26 cellular contexts compared by ENCODE assay signal in the genomic region with DNA sequence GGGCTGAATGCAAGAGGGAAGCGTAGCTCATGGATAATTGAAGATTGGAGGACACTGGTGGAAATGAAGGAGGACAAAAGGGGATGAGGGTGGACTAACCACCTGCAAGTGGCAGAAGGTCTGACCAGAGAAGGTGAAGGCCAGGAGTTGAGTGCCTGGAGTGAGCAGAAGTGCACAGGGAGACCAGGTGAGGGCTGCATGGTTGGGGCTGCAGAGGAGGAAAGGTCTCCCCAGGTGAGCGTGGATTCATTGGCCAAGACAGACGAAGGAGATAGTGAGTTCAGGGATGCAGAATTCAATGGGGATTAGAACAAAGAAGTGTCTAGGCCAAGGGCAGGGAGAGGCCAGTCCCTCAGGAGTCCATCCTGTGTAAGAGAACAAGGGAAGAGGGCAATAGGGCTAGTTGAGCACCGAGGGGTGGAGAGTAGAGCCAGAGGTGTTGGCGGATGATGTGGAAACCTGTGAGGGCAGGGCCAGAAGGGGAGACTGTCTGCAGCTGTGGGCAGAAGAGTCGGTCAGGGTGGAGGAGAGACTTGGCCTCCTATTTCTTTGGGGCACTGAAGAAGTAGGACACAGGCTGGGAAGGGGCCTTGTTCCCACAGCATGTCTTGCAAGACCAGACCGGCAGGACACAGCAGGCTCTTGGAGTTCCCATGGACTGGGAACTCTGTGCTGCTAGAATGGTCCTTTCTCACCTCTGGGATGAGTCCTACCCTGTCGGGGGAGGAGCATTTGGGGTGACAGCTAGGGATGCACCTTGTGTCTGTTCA. TPM values are rescaled to one million over a fixed set of nuclear protein-coding genes. Genes with fewer than 3 reads are reported as not detected.
DNase-seq lines count a peak whose midpoint lies in the region; ATAC-seq and TF ChIP-seq lines count a peak whose summit lies in the region.
"Had no signal": no experiment of that assay in that cellular context is flagged by ENCODE, and none has a peak within 500 bp of the region (broad histone marks: within the 10 kb centered on the region; RNA-seq: fewer than 3 reads in every experiment).

No MANE protein-coding gene starts in this region.

- H3K4me1 Mint-ChIP-seq in stimulated activated naive CD8-positive, alpha-beta T cell treated with anti-CD3 and anti-CD28 coated beads, Interleukin-15, amount 100 ng/mL, for 72 hours, result no peaks in the 10 kb centered on the region
- H3K4me1 Mint-ChIP-seq: activated naive CD8-positive, alpha-beta T cell treated with anti-CD3 and anti-CD28 coated beads, Interleukin-2, amount 50 U/mL, for 24 hours; CD4-positive, CD25-positive, alpha-beta regulatory T cell had no signal

- no peak overlapping the region for H3K4me3 Mint-ChIP-seq in stimulated activated naive CD8-positive, alpha-beta T cell treated with anti-CD3 and anti-CD28 coated beads, Interleukin-15, amount 100 ng/mL, for 72 hours
- H3K4me3 Mint-ChIP-seq: activated CD8-positive, alpha-beta T cell treated with anti-CD3 and anti-CD28 coated beads for 36 hours; activated naive CD8-positive, alpha-beta T cell treated with anti-CD3 and anti-CD28 coated beads, Interleukin-2, amount 50 U/mL, for 24 hours; CD4-positive, CD25-positive, alpha-beta regulatory T cell; dendritic cell treated with granulocyte-macrophage colony-stimulating factor and Interleukin-4, amounts not matched to agents 40 ng/mL and 50 ng/mL, for 4 days; natural killer cell treated with Interleukin-12 subunit alpha and Interleukin-12 subunit beta and Interleukin-15 and Interleukin-18, amount 100 ng/mL, for 72 hours had no signal

- peaks cover 43% of the 10 kb centered on the region for H3K4me1 ChIP-seq in foreskin keratinocyte
- H3K4me1 ChIP-seq: gastroesophageal sphincter had no signal

- no peaks in the 10 kb centered on the region for H3K27me3 ChIP-seq in foreskin keratinocyte
- H3K27me3 ChIP-seq: gastroesophageal sphincter had no signal

- H3K9me3 Mint-ChIP-seq in stimulated activated naive CD8-positive, alpha-beta T cell treated with anti-CD3 and anti-CD28 coated beads, Interleukin-15, amount 100 ng/mL, for 72 hours, result no peaks in the 10 kb centered on the region
- H3K9me3 Mint-ChIP-seq: activated CD8-positive, alpha-beta T cell treated with anti-CD3 and anti-CD28 coated beads for 36 hours; activated naive CD8-positive, alpha-beta T cell treated with anti-CD3 and anti-CD28 coated beads, Interleukin-2, amount 50 U/mL, for 24 hours; dendritic cell treated with granulocyte-macrophage colony-stimulating factor and Interleukin-4, amounts not matched to agents 40 ng/mL and 50 ng/mL, for 4 days; natural killer cell treated with Interleukin-12 subunit alpha and Interleukin-12 subunit beta and Interleukin-15 and Interleukin-18, amount 100 ng/mL, for 72 hours had no signal

- peaks cover 8% of the 10 kb centered on the region for H3K27me3 Mint-ChIP-seq in stimulated activated naive CD8-positive, alpha-beta T cell treated with anti-CD3 and anti-CD28 coated beads, Interleukin-15, amount 100 ng/mL, for 72 hours

- H3K27ac Mint-ChIP-seq in stimulated activated naive CD8-positive, alpha-beta T cell treated with anti-CD3 and anti-CD28 coated beads, Interleukin-15, amount 100 ng/mL, for 72 hours, result no peak overlapping the region
- H3K27ac Mint-ChIP-seq: activated CD8-positive, alpha-beta T cell treated with anti-CD3 and anti-CD28 coated beads for 36 hours; activated naive CD8-positive, alpha-beta T cell treated with anti-CD3 and anti-CD28 coated beads, Interleukin-2, amount 50 U/mL, for 24 hours; dendritic cell treated with granulocyte-macrophage colony-stimulating factor and Interleukin-4, amounts not matched to agents 40 ng/mL and 50 ng/mL, for 4 days; natural killer cell treated with Interleukin-12 subunit alpha and Interleukin-12 subunit beta and Interleukin-15 and Interleukin-18, amount 100 ng/mL, for 72 hours; progenitor cell of endocrine pancreas had no signal

- no peak for TF ChIP-seq CTCF in foreskin keratinocyte (conservative IDR thresholded peaks at IDR 0.05)

- no peak for DNase-seq in stimulated activated naive CD8-positive, alpha-beta T cell treated with anti-CD3 and anti-CD28 coated beads, Interleukin-15, amount 100 ng/mL, for 72 hours
- no peak for DNase-seq in stimulated activated naive CD8-positive, alpha-beta T cell treated with anti-CD3 and anti-CD28 coated beads, Interleukin-15, Interleukin-2, amounts not matched to agents 100 U/mL and 50 U/mL, for 24 hours
- DNase-seq in foreskin keratinocyte (no peak), sciatic nerve (ENCODE audit: low spot score) (peak; percentile 37), ecto neural progenitor cell (ENCODE audit: low spot score) (no peak), NCI-H1048 (lab: John Stamatoyannopoulos, UW) (no peak), NCI-H82 (lab: John Stamatoyannopoulos, UW) (no peak)
- DNase-seq: activated CD8-positive, alpha-beta T cell treated with anti-CD3 and anti-CD28 coated beads for 36 hours; activated naive CD8-positive, alpha-beta T cell treated with anti-CD3 and anti-CD28 coated beads, Interleukin-2, amount 50 U/mL, for 24 hours; CD4-positive, CD25-positive, alpha-beta regulatory T cell; Kasumi-1; kidney glomerular epithelial cell; mesendoderm; NCI-H1092 treated with DMSO at 0.1 percent for 48 hours; NCI-H2081 treated with DMSO at 0.1 percent for 48 hours; NK-92 treated with Interleukin-12 subunit alpha and Interleukin-12 subunit beta, amount 100 ng/mL, for 24 hours; SK-N-SH; stimulated activated CD4-positive, alpha-beta T cell treated with anti-CD3 and anti-CD28 coated beads, Interleukin-4, amount 100 ng/mL, for 24 hours; WERI-Rb-1 had no signal

- H3K27ac ChIP-seq in foreskin keratinocyte, result peak overlapping the region; percentile 82
- H3K27ac ChIP-seq: gastroesophageal sphincter, WERI-Rb-1 had no signal

- intact Hi-C loops in sciatic nerve (cut with DNase I), result no loop called here

- peak; percentile 19 for ATAC-seq in stimulated activated naive CD8-positive, alpha-beta T cell treated with anti-CD3 and anti-CD28 coated beads, Interleukin-15, amount 100 ng/mL, for 72 hours
- ATAC-seq in stimulated activated naive CD8-positive, alpha-beta T cell treated with anti-CD3 and anti-CD28 coated beads, Interleukin-15, Interleukin-2, amounts not matched to agents 100 U/mL and 50 U/mL, for 24 hours, result no peak
- ATAC-seq in foreskin keratinocyte, result no peak
- ATAC-seq in sciatic nerve, result no peak
- ATAC-seq: activated CD8-positive, alpha-beta T cell treated with anti-CD3 and anti-CD28 coated beads for 36 hours; activated naive CD8-positive, alpha-beta T cell treated with anti-CD3 and anti-CD28 coated beads, Interleukin-2, amount 50 U/mL, for 24 hours; esophagus mucosa; gastroesophageal sphincter; natural killer cell treated with Interleukin-12 subunit alpha and Interleukin-12 subunit beta and Interleukin-15 and Interleukin-18, amount 100 ng/mL, for 72 hours had no signal

RNA-seq across cellular contexts. Expression of gene TRIM29, which starts 6.7 kb away (rescaled TPM):
- total RNA-seq in foreskin keratinocyte (177 and 190 TPM in 2 replicates), sciatic nerve (33.2 TPM)
- polyA plus RNA-seq in foreskin keratinocyte, result 211 and 233 TPM in 2 replicates
- total RNA-seq: activated CD8-positive, alpha-beta T cell treated with anti-CD3 and anti-CD28 coated beads for 36 hours; CD4-positive, CD25-positive, alpha-beta regulatory T cell; natural killer cell treated with Interleukin-12 subunit alpha and Interleukin-12 subunit beta and Interleukin-15 and Interleukin-18, amount 100 ng/mL, for 72 hours; NCI-H460; progenitor cell of endocrine pancreas; T-helper 2 cell treated with Interferon-gamma antibody and Interleukin-4, amounts not matched to agents 100 ng/mL and 5 ng/mL, for 36 hours had no signal
- polyA plus RNA-seq: CD4-positive, CD25-positive, alpha-beta regulatory T cell had no signal
